Comparison of ENCODE assay signal across 2 cellular contexts in genomic region chr12:79527498-79527897, GRCh38.
TF ChIP-seq lines count a peak whose summit lies in the region.

No MANE protein-coding gene starts in this region.

TF ChIP-seq in GM23338, 12 proteins besides CTCF, POLR2A, EP300 and RAD21 (continued from another document):
- TF ChIP-seq ZNF462 (CRISPR knock-in tag; IDR thresholded peaks at IDR 0.05), result no peak
- TF ChIP-seq ZNF114 (CRISPR knock-in tag; IDR thresholded peaks at IDR 0.05), result no peak
- TF ChIP-seq ETS1 (IDR thresholded peaks at IDR 0.05), result no peak

TF ChIP-seq in HepG2, 621 proteins besides CTCF, POLR2A, EP300 and RAD21 (continued from another document):
- TF ChIP-seq ZNF710 (CRISPR knock-in tag; IDR thresholded peaks at IDR 0.05; ENCODE audit: borderline replicate concordance) (no peak), ZNF597 (CRISPR knock-in tag; IDR thresholded peaks at IDR 0.05) (no peak), TBX2 (CRISPR knock-in tag; IDR thresholded peaks at IDR 0.05; ENCODE audit: borderline replicate concordance) (no peak), HMG20B (CRISPR knock-in tag; conservative IDR thresholded peaks at IDR 0.05) (no peak), TEAD3 (CRISPR knock-in tag; optimal IDR thresholded peaks at IDR 0.05; ENCODE audit: borderline replicate concordance) (no peak), ZNF3 (CRISPR knock-in tag; IDR thresholded peaks at IDR 0.05) (no peak), ZSCAN21 (CRISPR knock-in tag; IDR thresholded peaks at IDR 0.05; ENCODE audit: borderline replicate concordance) (no peak), ETS1 (CRISPR knock-in tag; IDR thresholded peaks at IDR 0.05) (no peak), ZSCAN30 (CRISPR knock-in tag; IDR thresholded peaks at IDR 0.05) (no peak), SOX5 (CRISPR knock-in tag; IDR thresholded peaks at IDR 0.05; ENCODE audit: borderline replicate concordance) (peak; percentile 14; the same call in 1 of the 2 replicates), BATF2 (CRISPR knock-in tag; IDR thresholded peaks at IDR 0.05) (no peak), RFX1 (IDR thresholded peaks at IDR 0.05) (no peak), ZFX (CRISPR knock-in tag; IDR thresholded peaks at IDR 0.05; ENCODE audit: low read depth) (no peak), GATAD2A (CRISPR knock-in tag; IDR thresholded peaks at IDR 0.05) (0 out of 2 replicates have a peak, but pooled peaks have one; percentile 21), KDM2A (CRISPR knock-in tag; IDR thresholded peaks at IDR 0.05; ENCODE audit: borderline replicate concordance, low read depth) (no peak), SMARCC2 (IDR thresholded peaks at IDR 0.05) (no peak), HMGXB4 (CRISPR knock-in tag; IDR thresholded peaks at IDR 0.05; ENCODE audit: borderline replicate concordance in 1 of 2, low read depth in 1 of 2) (no peak), CSRNP1 (CRISPR knock-in tag; IDR thresholded peaks at IDR 0.05) (no peak), ZC3H13 (CRISPR knock-in tag; IDR thresholded peaks at IDR 0.05) (no peak), ARID3A (IDR thresholded peaks at IDR 0.05; ENCODE audit: low read depth, low read length) (peak; percentile 10; the same call in 1 of the 2 replicates), ZNF570 (CRISPR knock-in tag; IDR thresholded peaks at IDR 0.05; ENCODE audit: borderline replicate concordance) (no peak)
TF ChIP-seq in HepG2: peak in this region for 5.
